Comparison of ENCODE assay signal across 8 cellular contexts in the genomic region with DNA sequence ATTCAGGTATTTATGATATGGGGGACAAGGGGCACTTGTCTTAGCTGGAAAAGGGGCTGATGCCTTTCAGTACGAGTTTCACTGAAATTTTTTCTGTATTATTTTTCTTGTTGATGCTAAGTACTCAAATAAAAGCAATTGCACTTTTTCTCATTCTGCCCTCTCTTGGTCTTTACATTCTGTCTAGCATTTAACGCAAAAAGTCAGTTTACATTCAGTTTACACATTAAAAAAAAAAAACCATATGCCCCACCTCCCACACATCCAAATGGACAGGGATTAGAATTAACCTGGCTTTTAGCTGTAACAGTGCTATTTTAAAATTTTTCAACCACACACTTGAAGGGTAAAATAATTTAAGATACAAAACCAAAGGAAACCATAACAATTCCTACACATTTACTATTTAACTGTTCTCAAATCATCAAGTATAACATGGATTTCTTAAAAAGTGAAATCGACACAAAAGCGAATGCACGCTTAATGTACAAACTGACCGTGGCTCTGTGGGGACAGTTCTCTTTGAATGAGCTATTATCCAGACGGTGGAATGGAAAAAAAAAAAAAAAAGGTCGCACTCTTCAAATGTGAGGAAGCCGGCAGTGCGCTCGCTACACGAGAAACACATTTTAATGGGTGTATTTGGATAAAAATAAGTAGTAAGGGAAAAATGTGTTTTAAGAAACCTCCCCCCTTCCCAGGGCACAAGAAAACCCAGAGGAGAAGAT. TPM values are rescaled to one million over a fixed set of nuclear protein-coding genes. Genes with fewer than 3 reads are reported as not detected.
A peak's percentile ranks its signal among the peaks of the same experiment; 100 is the strongest.
DNase-seq lines count a peak whose midpoint lies in the region; ATAC-seq and TF ChIP-seq lines count a peak whose summit lies in the region.

No MANE protein-coding gene starts in this region.

- H3K9me3 Mint-ChIP-seq in CD4-positive, alpha-beta memory T cell: no peaks in the 10 kb centered on the region
- H3K9me3 Mint-ChIP-seq in IgD-negative memory B cell: no peaks in the 10 kb centered on the region

- no peaks in the 10 kb centered on the region for H3K27me3 Mint-ChIP-seq in CD4-positive, alpha-beta memory T cell
- no peaks in the 10 kb centered on the region for H3K27me3 Mint-ChIP-seq in IgD-negative memory B cell

- peaks cover 45% of the 10 kb centered on the region for H3K4me1 ChIP-seq in CD4-positive, alpha-beta memory T cell (ENCODE audit: insufficient read depth, low read length)
- H3K4me1 ChIP-seq in body of pancreas (no peaks in the 10 kb centered on the region), vagina (peaks cover 8% of the 10 kb centered on the region)

- H3K4me3 ChIP-seq in CD4-positive, alpha-beta memory T cell (ENCODE audit: low read length in 2 of 2): peak overlapping the region; percentile 44 to 75
- H3K4me3 ChIP-seq in body of pancreas (peak overlapping the region; percentile 54 to 60), vagina (peak overlapping the region; percentile 68 to 69)

- intact Hi-C loops in CD4-positive, alpha-beta memory T cell (cut with micrococcal nuclease): loop anchor here (5.0 to 10.0 kb wide), 5 partner anchors 49 to 779 kb away; a partner anchor contains a TSS
- intact Hi-C loops in body of pancreas (cut with DNase I): no loop called here
- intact Hi-C loops in vagina (cut with DNase I): no loop called here

- POLR2A ChIA-PET in CD4-positive, alpha-beta memory T cell (lab: Charles Lee; ENCODE audit: partially characterized antibody): interaction anchor here (0.8 to 5.4 kb wide), 15 partner anchors 9 to 138 kb away, joined by 3 to 76 read pairs (median 5); no protein-coding TSS in a partner anchor

- TF ChIP-seq CTCF in body of pancreas (IDR thresholded peaks at IDR 0.05) (no peak), vagina (IDR thresholded peaks at IDR 0.05) (no peak)

- CTCF ChIA-PET in CD4-positive, alpha-beta memory T cell (lab: Charles Lee; ENCODE audit: partially characterized antibody): interaction anchor here (0.9 to 2.3 kb wide), 6 partner anchors 78 to 156 kb away, joined by 3 to 9 read pairs (median 4); no protein-coding TSS in a partner anchor

- no peaks in the 10 kb centered on the region for H3K9me3 ChIP-seq in CD4-positive, alpha-beta memory T cell (ENCODE audit: control insufficient read depth in 1 of 2, low read length in 2 of 2)
- H3K9me3 ChIP-seq in body of pancreas: no peaks in the 10 kb centered on the region
- no peaks in the 10 kb centered on the region for H3K9me3 ChIP-seq in vagina

- H3K27ac Mint-ChIP-seq in CD4-positive, alpha-beta memory T cell: peak overlapping the region; percentile 35 to 95 (median 93)
- H3K27ac Mint-ChIP-seq in IgD-negative memory B cell: peak overlapping the region in 2 of 3 donors; percentile 92 to 97

- H3K27me3 ChIP-seq in CD4-positive, alpha-beta memory T cell (ENCODE audit: insufficient read depth, low read length): no peaks in the 10 kb centered on the region
- H3K27me3 ChIP-seq in body of pancreas (no peaks in the 10 kb centered on the region), vagina (no peaks in the 10 kb centered on the region)

- peak overlapping the region; percentile 68 for H3K27ac ChIP-seq in CD4-positive, alpha-beta memory T cell (ENCODE audit: low read depth, low read length)
- no peak overlapping the region for H3K27ac ChIP-seq in body of pancreas
- peak overlapping the region; percentile 84 for H3K27ac ChIP-seq in vagina

- peak overlapping the region; percentile 89 to 98 (median 96) for H3K4me3 Mint-ChIP-seq in CD4-positive, alpha-beta memory T cell
- H3K4me3 Mint-ChIP-seq in IgD-negative memory B cell: peak overlapping the region; percentile 88 to 96 (median 96)

- no peaks in the 10 kb centered on the region for H3K36me3 ChIP-seq in CD4-positive, alpha-beta memory T cell (ENCODE audit: insufficient read depth, low read length)
- H3K36me3 ChIP-seq in body of pancreas (replicated peaks in 1 of 2; ENCODE audit: insufficient read depth in 1 of 2, low read depth in 2 of 2) (no peaks in the 10 kb centered on the region), vagina (no peaks in the 10 kb centered on the region)

- H3K4me1 Mint-ChIP-seq in CD4-positive, alpha-beta memory T cell: peaks cover 23 to 58% (median 32%) of the 10 kb centered on the region in 4 donors
- H3K4me1 Mint-ChIP-seq in IgD-negative memory B cell: peaks cover 11 to 25% (median 12%) of the 10 kb centered on the region in 3 donors

- WGBS in body of pancreas, 2 donors: 4 to 5% methylated on average over 12 of the region's 12 CpGs

- ATAC-seq in body of pancreas: no peak
- ATAC-seq in GM19035 (IDR thresholded peaks at IDR 0.05; ENCODE audit: unreplicated experiment): no peak

- TF ChIP-seq POLR2A in body of pancreas (IDR thresholded peaks at IDR 0.05) (no peak), vagina (IDR thresholded peaks at IDR 0.05) (no peak)

- DNase-seq in CD4-positive, alpha-beta memory T cell: no peak
- DNase-seq in body of pancreas (peak in 1 of 4 donors; percentile 1), lung microvascular endothelial cell (ENCODE audit: low read depth in 2 of 2) (peak; percentile 30 to 45), vagina (ENCODE audit: extremely low spot score in 2 of 2) (no peak), Kasumi-1 (lab: John Stamatoyannopoulos, UW) (no peak), NCI-H1930 (lab: John Stamatoyannopoulos, UW) (no peak)

- H3K36me3 Mint-ChIP-seq in CD4-positive, alpha-beta memory T cell: peaks cover 3 to 13% of the 10 kb centered on the region in 2 donors
- no peaks in the 10 kb centered on the region for H3K36me3 Mint-ChIP-seq in IgD-negative memory B cell

RNA-seq across cellular contexts. Expression of a gene that starts 1.4 kb away (rescaled TPM):
- total RNA-seq in CD4-positive, alpha-beta memory T cell: 10 to 100 TPM; 16.4 to 21.7 TPM
- 10 to 100 TPM; 15.4 to 17.1 TPM for polyA plus RNA-seq in CD4-positive, alpha-beta memory T cell
- polyA plus RNA-seq in IgD-negative memory B cell: 5.4 TPM
- total RNA-seq in body of pancreas: 1 to 10 TPM; 1.6 to 6.5 TPM
- 2.2 and 3.5 TPM in 2 replicates for total RNA-seq in lung microvascular endothelial cell
- total RNA-seq in vagina: 8.1 TPM

RNA-seq across cellular contexts. Expression of a gene that starts 42.1 kb away (rescaled TPM):
- total RNA-seq in CD4-positive, alpha-beta memory T cell: not detected
- not detected for polyA plus RNA-seq in CD4-positive, alpha-beta memory T cell
- polyA plus RNA-seq in IgD-negative memory B cell: not detected
- not detected for total RNA-seq in body of pancreas
- not detected in 2 replicates for total RNA-seq in lung microvascular endothelial cell
- total RNA-seq in vagina: not detected

Comparison
In these comparisons a context has a peak if more than half of its experiments do, and no peak if none do; other contexts are left out.
1. DNase-seq: peak in lung microvascular endothelial cell (2 of 2); none in CD4-positive, alpha-beta memory T cell (0 of 5), vagina (0 of 2), Kasumi-1 (0 of 2) and NCI-H1930 (0 of 2).
2. H3K27ac ChIP-seq: peak in CD4-positive, alpha-beta memory T cell (single experiment) and vagina (single experiment); none in body of pancreas (0 of 4).
3. Peak in every context shown above with its lines, with median percentiles within 50 percentile points of each other: H3K4me3 ChIP-seq.